In the genomic region with DNA sequence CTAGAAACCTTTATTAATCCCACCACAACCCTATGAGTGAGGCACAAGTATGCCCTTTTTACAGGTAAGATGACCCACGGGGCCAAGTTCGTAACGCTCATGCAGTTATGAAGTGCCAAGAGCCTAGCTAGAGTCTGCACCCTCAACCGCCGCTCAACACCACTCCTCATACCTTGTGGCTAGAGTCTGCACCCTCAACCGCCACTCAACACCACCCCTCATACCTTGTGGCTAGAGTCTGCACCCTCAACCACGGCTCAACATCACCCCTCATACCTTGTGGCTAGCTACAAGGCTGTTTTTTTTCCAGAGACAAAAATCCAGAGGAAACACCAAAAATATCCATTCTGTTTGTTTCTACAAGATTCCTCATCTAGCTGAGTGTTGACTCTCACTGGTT, we compare ENCODE assay signal across 18 cellular contexts. TPM values are rescaled to one million over a fixed set of nuclear protein-coding genes. Genes with fewer than 3 reads are reported as not detected.
A peak's percentile ranks its signal among the peaks of the same experiment; 100 is the strongest.
DNase-seq lines count a peak whose midpoint lies in the region; ATAC-seq and TF ChIP-seq lines count a peak whose summit lies in the region.
"Had no signal": no experiment of that assay in that cellular context is flagged by ENCODE, and none has a peak within 500 bp of the region (broad histone marks: within the 10 kb centered on the region; RNA-seq: fewer than 3 reads in every experiment).

No MANE protein-coding gene starts in this region.

- no peak for TF ChIP-seq POLR2A in thyroid gland (IDR thresholded peaks at IDR 0.05)

- no peaks in the 10 kb centered on the region for H3K27me3 ChIP-seq in mammary epithelial cell (ENCODE audit: insufficient read depth, low read length)
- H3K27me3 ChIP-seq in thyroid gland: no peaks in the 10 kb centered on the region
- H3K27me3 ChIP-seq: hepatocyte, suprapubic skin had no signal

- H4K20me1 ChIP-seq in mammary epithelial cell (ENCODE audit: insufficient read depth, low read length): peaks cover 17% of the 10 kb centered on the region

- dilution Hi-C loops in mammary epithelial cell (cut with HindIII; ENCODE audit: low sequenced_read_pairs): no loop called here

- H3K27ac Mint-ChIP-seq in MCF 10A (ENCODE audit: low read depth, unreplicated experiment): peak overlapping the region; percentile 27
- H3K27ac Mint-ChIP-seq in T-helper 17 cell: peak overlapping the region; percentile 53
- peak overlapping the region in 5 of 6 donors; percentile 47 to 75 (median 56) for H3K27ac Mint-ChIP-seq in immature natural killer cell
- H3K27ac Mint-ChIP-seq: nephron progenitor cell, progenitor cell of endocrine pancreas had no signal

- H3K27ac ChIP-seq in mammary epithelial cell (ENCODE audit: insufficient read depth, low read depth, low read length): no peak overlapping the region
- H3K27ac ChIP-seq in thyroid gland: peak overlapping the region; percentile 7 to 60 (median 52)
- H3K27ac ChIP-seq: hepatocyte, skin epidermis, suprapubic skin had no signal

- WGBS in mammary epithelial cell (ENCODE audit: low coverage, missing lambda C conversion rate): 96% methylated on average over 5 of the region's 7 CpGs
- 79 to 92% methylated on average over 7 of the region's 7 CpGs for WGBS in thyroid gland, 2 donors

- POLR2A ChIA-PET in MCF 10A (lab: Yijun Ruan, JAX): interaction anchor here (1.7 to 6.8 kb wide), 2 partner anchors 27 to 51 kb away, joined by 8 to 77 read pairs; a partner anchor contains a TSS

- DNase-seq in MCF 10A (ENCODE audit: unreplicated experiment) (no peak), mammary epithelial cell (no peak), T-helper 17 cell (no peak), immature natural killer cell (peak; percentile 45 to 58 (median 52)), thyroid gland (no peak), NCI-H1048 (lab: John Stamatoyannopoulos, UW) (no peak), DMS 273 (lab: John Stamatoyannopoulos, UW; ENCODE audit: unreplicated experiment) (no peak)
- DNase-seq: islet precursor cell; MM.1S; NCI-H1694; nephron progenitor cell; stimulated activated CD4-positive, alpha-beta T cell treated with anti-CD3 and anti-CD28 coated beads, Interleukin-4, amount 100 ng/mL, for 24 hours had no signal

- H3K79me2 ChIP-seq in mammary epithelial cell (ENCODE audit: insufficient read depth, low read length): peaks cover 100% of the 10 kb centered on the region

- in situ Hi-C loops in mammary epithelial cell (cut with MboI; ENCODE audit: low sequenced_read_pairs in 2 of 2): no loop called here

- no peak for TF ChIP-seq CTCF in MCF 10A (IDR thresholded peaks at IDR 0.05; ENCODE audit: unreplicated experiment)
- no peak for TF ChIP-seq CTCF in mammary epithelial cell (conservative IDR thresholded peaks at IDR 0.05 in 1 of 2, IDR thresholded peaks at IDR 0.05 in 1 of 2; ENCODE audit: extremely low read depth in 1 of 2, insufficient read depth in 1 of 2, low read depth in 1 of 2, low read length in 2 of 2)
- TF ChIP-seq CTCF in thyroid gland (IDR thresholded peaks at IDR 0.05): no peak

- H3K9me3 Mint-ChIP-seq in MCF 10A (ENCODE audit: unreplicated experiment) (no peaks in the 10 kb centered on the region), immature natural killer cell (no peaks in the 10 kb centered on the region)
- H3K9me3 Mint-ChIP-seq: nephron progenitor cell had no signal

- H3K36me3 ChIP-seq in mammary epithelial cell (ENCODE audit: insufficient read depth, low read length) (peaks cover 7% of the 10 kb centered on the region), thyroid gland (peaks cover 0 to 4% of the 10 kb centered on the region in 2 donors)

- peaks cover 12% of the 10 kb centered on the region for H3K4me1 Mint-ChIP-seq in MCF 10A (ENCODE audit: insufficient read depth, unreplicated experiment)
- H3K4me1 Mint-ChIP-seq in T-helper 17 cell: peaks cover 40% of the 10 kb centered on the region
- peaks cover 72 to 87% of the 10 kb centered on the region in 2 donors for H3K4me1 Mint-ChIP-seq in immature natural killer cell

- H3K27me3 Mint-ChIP-seq in MCF 10A (ENCODE audit: insufficient read depth, unreplicated experiment): no peaks in the 10 kb centered on the region
- H3K27me3 Mint-ChIP-seq in T-helper 17 cell: no peaks in the 10 kb centered on the region
- H3K27me3 Mint-ChIP-seq in immature natural killer cell (ENCODE audit: low read depth in 3 of 3): peaks cover 2 to 9% (median 3%) of the 10 kb centered on the region in 3 donors
- H3K27me3 Mint-ChIP-seq: progenitor cell of endocrine pancreas had no signal

- H2AFZ ChIP-seq in mammary epithelial cell (ENCODE audit: low read depth, low read length): no peak overlapping the region
- H2AFZ ChIP-seq: hepatocyte had no signal

- H3K9ac ChIP-seq in mammary epithelial cell (ENCODE audit: insufficient read depth, low read length): no peak overlapping the region

- H3K9me3 ChIP-seq in mammary epithelial cell (replicated peaks; ENCODE audit: insufficient read depth, low read length) (no peaks in the 10 kb centered on the region), T-helper 17 cell (ENCODE audit: control insufficient read depth, low read length, poor library complexity, severe bottlenecking) (no peaks in the 10 kb centered on the region), thyroid gland (no peaks in the 10 kb centered on the region)
- H3K9me3 ChIP-seq: suprapubic skin had no signal

- no peak overlapping the region for H3K4me2 ChIP-seq in mammary epithelial cell (ENCODE audit: insufficient read depth, low read depth, low read length)
- H3K4me2 ChIP-seq: hepatocyte had no signal

- BruUV-seq in MCF 10A (replicated peaks; lab: Mats Ljungman, UMichigan): no TSS peak
- no TSS peak for BruUV-seq in mammary epithelial cell (replicated peaks; lab: Mats Ljungman, UMichigan)

- H3K4me1 ChIP-seq in mammary epithelial cell (ENCODE audit: insufficient read depth, low read length): peaks cover 6% of the 10 kb centered on the region
- H3K4me1 ChIP-seq in thyroid gland: peaks cover 31% of the 10 kb centered on the region in 2 donors

- ATAC-seq in T-helper 17 cell (no peak), GM19467 (IDR thresholded peaks at IDR 0.05; ENCODE audit: unreplicated experiment) (no peak)
- ATAC-seq: Panc1 had no signal

- H3K4me3 Mint-ChIP-seq in MCF 10A (ENCODE audit: unreplicated experiment) (no peak overlapping the region), T-helper 17 cell (no peak overlapping the region), immature natural killer cell (peak overlapping the region; percentile 5 to 79 (median 38))
- H3K4me3 Mint-ChIP-seq: nephron progenitor cell had no signal

- H3K36me3 Mint-ChIP-seq in MCF 10A (ENCODE audit: insufficient read depth, unreplicated experiment): peaks cover 47% of the 10 kb centered on the region
- no peaks in the 10 kb centered on the region for H3K36me3 Mint-ChIP-seq in T-helper 17 cell (ENCODE audit: low read depth)
- H3K36me3 Mint-ChIP-seq in immature natural killer cell: peaks cover 3 to 10% (median 8%) of the 10 kb centered on the region in 3 donors

- intact Hi-C loops in MCF 10A (cut with micrococcal nuclease): no loop called here
- intact Hi-C loops in mammary epithelial cell (cut with micrococcal nuclease): no loop called here
- intact Hi-C loops in thyroid gland (cut with DNase I): no loop called here

- CTCF ChIA-PET in MCF 10A (lab: Yijun Ruan, JAX) (no interaction called here), mammary epithelial cell (lab: Charles Lee; ENCODE audit: low non-redundant PET) (no interaction called here)

- no peak overlapping the region for H3K4me3 ChIP-seq in mammary epithelial cell (replicated peaks in 1 of 3; ENCODE audit: insufficient read depth in 1 of 3, low read depth in 2 of 3, low read length in 3 of 3)
- no peak overlapping the region for H3K4me3 ChIP-seq in thyroid gland (replicated peaks in 1 of 3)
- H3K4me3 ChIP-seq: hepatocyte, skin epidermis, suprapubic skin had no signal

RNA-seq across cellular contexts. Expression of a gene that starts 4.6 kb away (rescaled TPM):
- 207 and 245 TPM in 2 replicates for total RNA-seq in MCF 10A (2022)
- total RNA-seq in mammary epithelial cell: 100 to 1,000 TPM in 1 of 2 donors, 10 to 100 TPM in 1; 32.8 to 100 TPM
- 102 TPM for polyA plus RNA-seq in mammary epithelial cell
- 27.5 TPM for polyA minus RNA-seq in mammary epithelial cell
- total RNA-seq in T-helper 17 cell: 10 to 100 TPM; 75.2 to 77.2 TPM
- polyA plus RNA-seq in immature natural killer cell: 100 to 1,000 TPM; 209 to 330 (median 248) TPM
- total RNA-seq in thyroid gland: 10 to 100 TPM; 22.9 to 37.4 (median 30.2) TPM

RNA-seq across cellular contexts. Expression of a gene that starts 19.4 kb away (rescaled TPM):
- 46.6 and 49.4 TPM in 2 replicates for total RNA-seq in MCF 10A (2022)
- 10 to 100 TPM; 14.2 to 33.8 TPM for total RNA-seq in mammary epithelial cell
- 21.0 TPM for polyA plus RNA-seq in mammary epithelial cell
- 22.9 TPM for polyA minus RNA-seq in mammary epithelial cell
- 10 to 100 TPM; 17.9 to 21.5 TPM for total RNA-seq in T-helper 17 cell
- polyA plus RNA-seq in immature natural killer cell: 10 to 100 TPM in 1 of 3 donors, 1 to 10 TPM in 2; 4.2 to 11.8 (median 9.8) TPM
- total RNA-seq in thyroid gland: 10 to 100 TPM; 25.7 to 51.8 (median 39.6) TPM

RNA-seq across cellular contexts. Expression of a gene that starts 32.3 kb away (rescaled TPM):
- total RNA-seq in MCF 10A (2022) (21.7 and 24.5 TPM in 2 replicates), mammary epithelial cell (10 to 100 TPM; 40.0 to 42.7 TPM), T-helper 17 cell (10 to 100 TPM; 43.6 to 56.9 TPM), thyroid gland (100 to 1,000 TPM in 2 of 4 donors, 10 to 100 TPM in 2; 93.5 to 193 (median 100) TPM)
- polyA plus RNA-seq in mammary epithelial cell (28.8 TPM), immature natural killer cell (10 to 100 TPM in 2 of 3 donors, 1 to 10 TPM in 1; 9.0 to 16.5 (median 11.8) TPM)
- 40.9 TPM for polyA minus RNA-seq in mammary epithelial cell

RNA-seq across cellular contexts. Expression of a gene that starts 50.4 kb away (rescaled TPM):
- total RNA-seq in MCF 10A (2022) (38.2 and 47.4 TPM in 2 replicates), mammary epithelial cell (10 to 100 TPM; 29.3 to 35.1 TPM), T-helper 17 cell (10 to 100 TPM; 15.0 to 16.1 TPM), thyroid gland (10 to 100 TPM; 23.5 to 36.5 (median 35.2) TPM)
- polyA plus RNA-seq in mammary epithelial cell (34.0 TPM), immature natural killer cell (10 to 100 TPM in 1 of 3 donors, 1 to 10 TPM in 2; 7.2 to 10.3 (median 7.6) TPM)
- polyA minus RNA-seq in mammary epithelial cell: 57.3 TPM

Comparison
In these comparisons a context has a peak if more than half of its experiments do, and no peak if none do; other contexts are left out.
1. DNase-seq: peak in immature natural killer cell (3 of 3); none in MCF 10A (single experiment), mammary epithelial cell (single experiment), T-helper 17 cell (0 of 3), thyroid gland (0 of 2), NCI-H1048 (single experiment) and DMS 273 (single experiment).
2. H3K4me3 Mint-ChIP-seq: peak in immature natural killer cell (5 of 5); none in MCF 10A (single experiment) and T-helper 17 cell (single experiment).
3. Peak in every context shown above with its lines, with median percentiles within 50 percentile points of each other: H3K27ac Mint-ChIP-seq.